16 cellular contexts compared by ENCODE assay signal in the genomic region with DNA sequence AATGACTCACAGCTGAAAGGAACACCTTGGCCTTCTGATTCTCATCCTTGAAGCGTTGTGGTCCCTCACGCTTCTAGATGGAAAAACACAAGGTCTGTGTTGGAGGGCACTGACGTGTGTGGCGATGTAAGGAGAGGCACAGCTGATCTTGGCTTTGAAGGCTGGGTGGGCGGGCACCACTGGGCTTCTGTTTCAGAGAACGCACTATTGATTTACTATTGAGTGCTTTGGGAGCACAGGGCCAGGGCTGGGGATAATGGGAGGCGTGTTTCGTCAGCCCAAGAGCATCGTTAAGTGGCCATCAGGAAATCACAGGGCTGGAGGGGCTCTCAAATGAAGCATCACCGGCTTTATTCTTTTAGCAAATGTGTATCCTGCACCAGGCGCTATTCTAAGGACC.
A peak's percentile ranks its signal among the peaks of the same experiment; 100 is the strongest.
DNase-seq lines count a peak whose midpoint lies in the region; ATAC-seq and TF ChIP-seq lines count a peak whose summit lies in the region.
"Had no signal": no experiment of that assay in that cellular context is flagged by ENCODE, and none has a peak within 500 bp of the region (broad histone marks: within the 10 kb centered on the region; RNA-seq: fewer than 3 reads in every experiment).

No MANE protein-coding gene starts in this region.

- in situ Hi-C loops in mammary epithelial cell (cut with MboI; ENCODE audit: low sequenced_read_pairs in 2 of 2), result no loop called here

- no peak overlapping the region for H3K9ac ChIP-seq in mammary epithelial cell (ENCODE audit: insufficient read depth, low read length)
- H3K9ac ChIP-seq: KMS-11 had no signal

- H3K4me1 ChIP-seq in mammary epithelial cell (ENCODE audit: insufficient read depth, low read length), result peaks cover 34% of the 10 kb centered on the region
- H3K4me1 ChIP-seq in vagina, result peaks cover 51% of the 10 kb centered on the region
- H3K4me1 ChIP-seq: HAP-1 had no signal

- intact Hi-C loops in MCF 10A (cut with micrococcal nuclease), result no loop called here
- intact Hi-C loops in mammary epithelial cell (cut with micrococcal nuclease), result no loop called here
- intact Hi-C loops in vagina (cut with DNase I), result no loop called here

- H3K36me3 Mint-ChIP-seq in MCF 10A (ENCODE audit: insufficient read depth, unreplicated experiment), result peaks cover 10% of the 10 kb centered on the region
- H3K36me3 Mint-ChIP-seq in glutamatergic neuron (ENCODE audit: unreplicated experiment), result no peaks in the 10 kb centered on the region

- H3K27ac ChIP-seq in mammary epithelial cell (ENCODE audit: insufficient read depth, low read depth, low read length) (no peak overlapping the region), vagina (peak overlapping the region; percentile 60)
- H3K27ac ChIP-seq: brain microvascular endothelial cell, KMS-11, lower lobe of right lung, uterus had no signal

- H3K27ac Mint-ChIP-seq in MCF 10A (ENCODE audit: low read depth, unreplicated experiment) (peak overlapping the region; percentile 18), glutamatergic neuron (ENCODE audit: unreplicated experiment) (peak overlapping the region; percentile 91)

- no peak overlapping the region for H3K4me3 ChIP-seq in mammary epithelial cell (replicated peaks in 1 of 3; ENCODE audit: insufficient read depth in 1 of 3, low read depth in 2 of 3, low read length in 3 of 3)
- no peak overlapping the region for H3K4me3 ChIP-seq in vagina
- H3K4me3 ChIP-seq in H7 (ENCODE audit: insufficient read depth, low read depth, low read length), result no peak overlapping the region
- H3K4me3 ChIP-seq: HAP-1, lower lobe of right lung, uterus had no signal

- POLR2A ChIA-PET in MCF 10A (lab: Yijun Ruan, JAX), result interaction anchor here (1.2 to 1.7 kb wide), 3 partner anchors 10 to 15 kb away, joined by 3 to 6 read pairs (median 4); no protein-coding TSS in a partner anchor

- H3K9me3 ChIP-seq in mammary epithelial cell (replicated peaks; ENCODE audit: insufficient read depth, low read length) (no peaks in the 10 kb centered on the region), vagina (no peaks in the 10 kb centered on the region)
- H3K9me3 ChIP-seq: HAP-1, lower lobe of right lung, uterus had no signal

- H4K20me1 ChIP-seq in mammary epithelial cell (ENCODE audit: insufficient read depth, low read length), result no peaks in the 10 kb centered on the region

- H3K36me3 ChIP-seq in mammary epithelial cell (ENCODE audit: insufficient read depth, low read length), result peaks cover 2% of the 10 kb centered on the region
- H3K36me3 ChIP-seq in vagina, result no peaks in the 10 kb centered on the region
- peaks cover 1% of the 10 kb centered on the region; the same call in 1 of the 2 replicates for H3K36me3 ChIP-seq in H7 (replicated peaks; ENCODE audit: control insufficient read depth, insufficient read depth, low read length)
- H3K36me3 ChIP-seq: brain microvascular endothelial cell, HAP-1, lower lobe of right lung, uterus had no signal

- CTCF ChIA-PET in MCF 10A (lab: Yijun Ruan, JAX), result no interaction called here
- CTCF ChIA-PET in mammary epithelial cell (lab: Charles Lee; ENCODE audit: low non-redundant PET), result no interaction called here

- DNase-seq in MCF 10A (ENCODE audit: unreplicated experiment) (no peak), mammary epithelial cell (no peak), NCI-H748 (lab: John Stamatoyannopoulos, UW; ENCODE audit: unreplicated experiment) (peak; percentile 70), glutamatergic neuron (peak; percentile 78), vagina (ENCODE audit: extremely low spot score in 2 of 2) (no peak), H7 (no peak)
- DNase-seq in stimulated activated naive CD4-positive, alpha-beta T cell (lab: John Stamatoyannopoulos, UW), result no peak
- DNase-seq: activated CD8-positive, alpha-beta memory T cell treated with anti-CD3 and anti-CD28 coated beads for 24 hours; activated effector memory CD4-positive, alpha-beta T cell treated with Interleukin-2 at 50 U/mL for 16 hours; brain microvascular endothelial cell; lower lobe of right lung; stimulated activated naive B cell treated with anti-CD40 and anti-IgM and Interleukin-4, amounts not matched to agents 10 μg/mL and 1 μg/mL and 100 μg/mL, for 72 hours; uterus had no signal

- H3K4me3 Mint-ChIP-seq in MCF 10A (ENCODE audit: unreplicated experiment) (no peak overlapping the region), glutamatergic neuron (ENCODE audit: unreplicated experiment) (peak overlapping the region; percentile 76)
- H3K4me3 Mint-ChIP-seq: stimulated activated naive B cell treated with anti-CD40 and anti-IgM and Interleukin-4, amounts not matched to agents 10 μg/mL and 1 μg/mL and 100 μg/mL, for 72 hours had no signal

- TF ChIP-seq CTCF in MCF 10A (IDR thresholded peaks at IDR 0.05; ENCODE audit: unreplicated experiment) (no peak), mammary epithelial cell (conservative IDR thresholded peaks at IDR 0.05 in 1 of 2, IDR thresholded peaks at IDR 0.05 in 1 of 2; ENCODE audit: extremely low read depth in 1 of 2, insufficient read depth in 1 of 2, low read depth in 1 of 2, low read length in 2 of 2) (no peak), glutamatergic neuron (IDR thresholded peaks at IDR 0.05; ENCODE audit: partially characterized antibody, unreplicated experiment) (no peak), vagina (IDR thresholded peaks at IDR 0.05) (no peak)

- 73% methylated on average over 11 of the region's 11 CpGs for WGBS in mammary epithelial cell (ENCODE audit: low coverage, missing lambda C conversion rate)

- no peaks in the 10 kb centered on the region for H3K27me3 ChIP-seq in mammary epithelial cell (ENCODE audit: insufficient read depth, low read length)
- H3K27me3 ChIP-seq in vagina, result no peaks in the 10 kb centered on the region
- no peaks in the 10 kb centered on the region for H3K27me3 ChIP-seq in H7 (ENCODE audit: control insufficient read depth, insufficient read depth, low read length)
- H3K27me3 ChIP-seq: brain microvascular endothelial cell, uterus had no signal

- no peak overlapping the region for H2AFZ ChIP-seq in mammary epithelial cell (ENCODE audit: low read depth, low read length)

- dilution Hi-C loops in mammary epithelial cell (cut with HindIII; ENCODE audit: low sequenced_read_pairs), result no loop called here

- H3K4me1 Mint-ChIP-seq in MCF 10A (ENCODE audit: insufficient read depth, unreplicated experiment), result peaks cover 11% of the 10 kb centered on the region
- peaks cover 21% of the 10 kb centered on the region for H3K4me1 Mint-ChIP-seq in glutamatergic neuron (ENCODE audit: low read depth, unreplicated experiment)

- no peak for ATAC-seq in HG03108 (IDR thresholded peaks at IDR 0.05; ENCODE audit: unreplicated experiment)
- ATAC-seq: stimulated activated naive B cell treated with anti-CD40 and anti-IgM and Interleukin-4, amounts not matched to agents 10 μg/mL and 1 μg/mL and 100 μg/mL, for 72 hours had no signal

- no peak for TF ChIP-seq POLR2A in vagina (IDR thresholded peaks at IDR 0.05)

- peaks cover 91% of the 10 kb centered on the region for H3K79me2 ChIP-seq in mammary epithelial cell (ENCODE audit: insufficient read depth, low read length)

- H3K9me3 Mint-ChIP-seq in MCF 10A (ENCODE audit: unreplicated experiment), result peaks cover 7% of the 10 kb centered on the region
- H3K9me3 Mint-ChIP-seq in glutamatergic neuron (ENCODE audit: unreplicated experiment), result peaks cover 16% of the 10 kb centered on the region
- H3K9me3 Mint-ChIP-seq: stimulated activated naive B cell treated with anti-CD40 and anti-IgM and Interleukin-4, amounts not matched to agents 10 μg/mL and 1 μg/mL and 100 μg/mL, for 72 hours had no signal

- BruUV-seq in MCF 10A (replicated peaks; lab: Mats Ljungman, UMichigan) (no TSS peak), mammary epithelial cell (replicated peaks; lab: Mats Ljungman, UMichigan) (no TSS peak)

- H3K4me2 ChIP-seq in mammary epithelial cell (ENCODE audit: insufficient read depth, low read depth, low read length), result no peak overlapping the region
- H3K4me2 ChIP-seq: KMS-11 had no signal

- H3K27me3 Mint-ChIP-seq in MCF 10A (ENCODE audit: insufficient read depth, unreplicated experiment) (no peaks in the 10 kb centered on the region), glutamatergic neuron (ENCODE audit: unreplicated experiment) (peaks cover 19% of the 10 kb centered on the region)
- H3K27me3 Mint-ChIP-seq: stimulated activated naive B cell treated with anti-CD40 and anti-IgM and Interleukin-4, amounts not matched to agents 10 μg/mL and 1 μg/mL and 100 μg/mL, for 72 hours had no signal

Comparison
In these comparisons a context has a peak if more than half of its experiments do, and no peak if none do; other contexts are left out.
1. DNase-seq: peak in NCI-H748 (single experiment) and glutamatergic neuron (single experiment); none in MCF 10A (single experiment), mammary epithelial cell (single experiment), vagina (0 of 2), H7 (single experiment) and stimulated activated naive CD4-positive, alpha-beta T cell (0 of 6).